ENCODE assay signal across 1 cellular context in the genomic region with DNA sequence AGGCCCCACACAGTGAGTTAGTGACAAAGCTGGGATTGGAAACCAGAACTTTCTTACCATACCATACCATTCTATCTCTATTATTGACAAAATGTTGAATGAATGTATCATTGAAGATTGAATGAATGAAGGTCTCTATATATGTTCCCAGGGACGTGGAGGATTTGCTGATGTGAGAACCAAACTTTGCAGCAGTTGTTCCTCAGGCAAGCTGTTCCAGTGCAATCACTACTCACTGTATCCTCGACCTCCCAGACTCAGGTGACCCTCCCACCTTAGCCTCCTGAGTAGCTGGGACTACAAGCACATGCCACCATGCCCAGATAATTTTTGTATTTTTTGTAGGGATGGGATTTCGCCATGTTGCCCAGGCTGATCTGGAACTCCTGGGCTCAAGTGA.
TF ChIP-seq lines count a peak whose summit lies in the region.

No MANE protein-coding gene starts in this region.

TF ChIP-seq in H1, 55 proteins besides CTCF, POLR2A, EP300 and RAD21:
- TF ChIP-seq POU5F1 (IDR thresholded peaks at IDR 0.05; ENCODE audit: low read depth, low read length) (no peak), TBP (IDR thresholded peaks at IDR 0.05; ENCODE audit: low read depth, low read length) (no peak), TAF7 (optimal IDR thresholded peaks at IDR 0.05; ENCODE audit: borderline replicate concordance, low read depth, low read length) (no peak)
TF ChIP-seq in H1: peak in this region for 0.
